3 cellular contexts compared by ENCODE assay signal in the genomic region with DNA sequence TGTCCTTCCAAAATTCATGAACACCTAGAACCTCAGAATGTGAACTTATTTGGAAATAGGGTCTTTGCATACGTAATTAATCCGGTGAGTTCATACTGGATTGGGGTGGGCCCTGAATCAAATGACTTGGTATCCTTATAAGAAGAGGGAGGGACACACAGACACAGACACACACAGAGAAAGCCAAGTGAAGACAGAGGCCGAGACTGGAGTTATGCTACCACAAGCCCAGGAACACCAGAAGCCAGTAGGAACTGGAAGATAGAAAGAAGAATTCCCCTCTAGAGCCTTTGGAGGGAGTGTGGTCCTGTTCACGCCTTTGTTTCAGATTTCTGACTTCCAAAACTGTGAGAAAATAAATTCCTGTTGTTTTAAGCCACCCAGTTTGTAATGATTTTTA.
TF ChIP-seq lines count a peak whose summit lies in the region.

No MANE protein-coding gene starts in this region.

TF ChIP-seq in SK-N-SH, 30 proteins besides CTCF, POLR2A, EP300 and RAD21 (continued from another document and continues in another):
- TF ChIP-seq, protein P1, sequence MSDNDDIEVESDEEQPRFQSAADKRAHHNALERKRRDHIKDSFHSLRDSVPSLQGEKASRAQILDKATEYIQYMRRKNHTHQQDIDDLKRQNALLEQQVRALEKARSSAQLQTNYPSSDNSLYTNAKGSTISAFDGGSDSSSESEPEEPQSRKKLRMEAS (IDR thresholded peaks at IDR 0.05; ENCODE audit: low read depth), result no peak
- TF ChIP-seq POLR2AphosphoS5 (IDR thresholded peaks at IDR 0.05; ENCODE audit: low read depth, low read length), result no peak
- TF ChIP-seq NFIC (IDR thresholded peaks at IDR 0.05; ENCODE audit: borderline replicate concordance), result no peak
- TF ChIP-seq SMC3 (IDR thresholded peaks at IDR 0.05; ENCODE audit: low read depth, low read length), result no peak
- no peak for TF ChIP-seq RCOR1 (IDR thresholded peaks at IDR 0.05; ENCODE audit: low read length)
- no peak for TF ChIP-seq SIN3A (IDR thresholded peaks at IDR 0.05; ENCODE audit: borderline replicate concordance, low read depth, low read length)
- TF ChIP-seq, protein P2, sequence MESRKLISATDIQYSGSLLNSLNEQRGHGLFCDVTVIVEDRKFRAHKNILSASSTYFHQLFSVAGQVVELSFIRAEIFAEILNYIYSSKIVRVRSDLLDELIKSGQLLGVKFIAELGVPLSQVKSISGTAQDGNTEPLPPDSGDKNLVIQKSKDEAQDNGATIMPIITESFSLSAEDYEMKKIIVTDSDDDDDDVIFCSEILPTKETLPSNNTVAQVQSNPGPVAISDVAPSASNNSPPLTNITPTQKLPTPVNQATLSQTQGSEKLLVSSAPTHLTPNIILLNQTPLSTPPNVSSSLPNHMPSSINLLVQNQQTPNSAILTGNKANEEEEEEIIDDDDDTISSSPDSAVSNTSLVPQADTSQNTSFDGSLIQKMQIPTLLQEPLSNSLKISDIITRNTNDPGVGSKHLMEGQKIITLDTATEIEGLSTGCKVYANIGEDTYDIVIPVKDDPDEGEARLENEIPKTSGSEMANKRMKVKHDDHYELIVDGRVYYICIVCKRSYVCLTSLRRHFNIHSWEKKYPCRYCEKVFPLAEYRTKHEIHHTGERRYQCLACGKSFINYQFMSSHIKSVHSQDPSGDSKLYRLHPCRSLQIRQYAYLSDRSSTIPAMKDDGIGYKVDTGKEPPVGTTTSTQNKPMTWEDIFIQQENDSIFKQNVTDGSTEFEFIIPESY (IDR thresholded peaks at IDR 0.05; ENCODE audit: borderline replicate concordance, low read depth), result no peak
- TF ChIP-seq, protein P3, sequence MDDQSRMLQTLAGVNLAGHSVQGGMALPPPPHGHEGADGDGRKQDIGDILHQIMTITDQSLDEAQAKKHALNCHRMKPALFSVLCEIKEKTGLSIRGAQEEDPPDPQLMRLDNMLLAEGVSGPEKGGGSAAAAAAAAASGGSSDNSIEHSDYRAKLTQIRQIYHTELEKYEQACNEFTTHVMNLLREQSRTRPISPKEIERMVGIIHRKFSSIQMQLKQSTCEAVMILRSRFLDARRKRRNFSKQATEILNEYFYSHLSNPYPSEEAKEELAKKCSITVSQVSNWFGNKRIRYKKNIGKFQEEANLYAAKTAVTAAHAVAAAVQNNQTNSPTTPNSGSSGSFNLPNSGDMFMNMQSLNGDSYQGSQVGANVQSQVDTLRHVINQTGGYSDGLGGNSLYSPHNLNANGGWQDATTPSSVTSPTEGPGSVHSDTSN (IDR thresholded peaks at IDR 0.05), result no peak
- TF ChIP-seq, protein P4, sequence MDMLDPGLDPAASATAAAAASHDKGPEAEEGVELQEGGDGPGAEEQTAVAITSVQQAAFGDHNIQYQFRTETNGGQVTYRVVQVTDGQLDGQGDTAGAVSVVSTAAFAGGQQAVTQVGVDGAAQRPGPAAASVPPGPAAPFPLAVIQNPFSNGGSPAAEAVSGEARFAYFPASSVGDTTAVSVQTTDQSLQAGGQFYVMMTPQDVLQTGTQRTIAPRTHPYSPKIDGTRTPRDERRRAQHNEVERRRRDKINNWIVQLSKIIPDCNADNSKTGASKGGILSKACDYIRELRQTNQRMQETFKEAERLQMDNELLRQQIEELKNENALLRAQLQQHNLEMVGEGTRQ (IDR thresholded peaks at IDR 0.05; ENCODE audit: borderline replicate concordance, low read depth, low read length), result no peak
- no peak for TF ChIP-seq TEAD4 (IDR thresholded peaks at IDR 0.05; ENCODE audit: borderline replicate concordance, insufficient read depth)
- TF ChIP-seq YY1 (IDR thresholded peaks at IDR 0.05; ENCODE audit: low read depth), result no peak
- no peak for TF ChIP-seq ELF1 (IDR thresholded peaks at IDR 0.05)
- TF ChIP-seq GABPA (IDR thresholded peaks at IDR 0.05; ENCODE audit: low read depth), result no peak
- no peak for TF ChIP-seq NRF1 (IDR thresholded peaks at IDR 0.05; ENCODE audit: low read depth, low read length)

TF ChIP-seq in SK-N-SH treated with all-trans-retinoic acid at 6 μM for 48 hours, 23 proteins besides CTCF, POLR2A, EP300 and RAD21 (continued from another document):
- TF ChIP-seq, protein P5, sequence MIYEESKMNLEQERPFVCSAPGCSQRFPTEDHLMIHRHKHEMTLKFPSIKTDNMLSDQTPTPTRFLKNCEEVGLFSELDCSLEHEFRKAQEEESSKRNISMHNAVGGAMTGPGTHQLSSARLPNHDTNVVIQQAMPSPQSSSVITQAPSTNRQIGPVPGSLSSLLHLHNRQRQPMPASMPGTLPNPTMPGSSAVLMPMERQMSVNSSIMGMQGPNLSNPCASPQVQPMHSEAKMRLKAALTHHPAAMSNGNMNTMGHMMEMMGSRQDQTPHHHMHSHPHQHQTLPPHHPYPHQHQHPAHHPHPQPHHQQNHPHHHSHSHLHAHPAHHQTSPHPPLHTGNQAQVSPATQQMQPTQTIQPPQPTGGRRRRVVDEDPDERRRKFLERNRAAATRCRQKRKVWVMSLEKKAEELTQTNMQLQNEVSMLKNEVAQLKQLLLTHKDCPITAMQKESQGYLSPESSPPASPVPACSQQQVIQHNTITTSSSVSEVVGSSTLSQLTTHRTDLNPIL (CRISPR knock-in tag; IDR thresholded peaks at IDR 0.05; ENCODE audit: low read depth), result no peak
- no peak for TF ChIP-seq BACH2 (CRISPR knock-in tag; IDR thresholded peaks at IDR 0.05; ENCODE audit: borderline replicate concordance)
- TF ChIP-seq ARNTL (CRISPR knock-in tag; IDR thresholded peaks at IDR 0.05; ENCODE audit: borderline replicate concordance, low read depth), result no peak
- no peak for TF ChIP-seq ZNF565 (CRISPR knock-in tag; conservative IDR thresholded peaks at IDR 0.05; ENCODE audit: low read depth)
- TF ChIP-seq, protein P6, sequence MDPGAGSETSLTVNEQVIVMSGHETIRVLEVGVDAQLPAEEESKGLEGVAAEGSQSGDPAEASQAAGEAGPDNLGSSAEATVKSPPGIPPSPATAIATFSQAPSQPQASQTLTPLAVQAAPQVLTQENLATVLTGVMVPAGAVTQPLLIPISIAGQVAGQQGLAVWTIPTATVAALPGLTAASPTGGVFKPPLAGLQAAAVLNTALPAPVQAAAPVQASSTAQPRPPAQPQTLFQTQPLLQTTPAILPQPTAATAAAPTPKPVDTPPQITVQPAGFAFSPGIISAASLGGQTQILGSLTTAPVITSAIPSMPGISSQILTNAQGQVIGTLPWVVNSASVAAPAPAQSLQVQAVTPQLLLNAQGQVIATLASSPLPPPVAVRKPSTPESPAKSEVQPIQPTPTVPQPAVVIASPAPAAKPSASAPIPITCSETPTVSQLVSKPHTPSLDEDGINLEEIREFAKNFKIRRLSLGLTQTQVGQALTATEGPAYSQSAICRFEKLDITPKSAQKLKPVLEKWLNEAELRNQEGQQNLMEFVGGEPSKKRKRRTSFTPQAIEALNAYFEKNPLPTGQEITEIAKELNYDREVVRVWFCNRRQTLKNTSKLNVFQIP (CRISPR knock-in tag; IDR thresholded peaks at IDR 0.05; ENCODE audit: borderline replicate concordance, low read depth), result no peak
- TF ChIP-seq OSR1 (CRISPR knock-in tag; IDR thresholded peaks at IDR 0.05), result no peak
- no peak for TF ChIP-seq TCF4 (CRISPR knock-in tag; IDR thresholded peaks at IDR 0.05; ENCODE audit: borderline replicate concordance)
- TF ChIP-seq PPARA (CRISPR knock-in tag; IDR thresholded peaks at IDR 0.05; ENCODE audit: borderline replicate concordance), result no peak
- TF ChIP-seq CSDC2 (CRISPR knock-in tag; IDR thresholded peaks at IDR 0.05), result no peak
- no peak for TF ChIP-seq RARB (CRISPR knock-in tag; IDR thresholded peaks at IDR 0.05)
- no peak for TF ChIP-seq ZNF8 (CRISPR knock-in tag; IDR thresholded peaks at IDR 0.05)
- TF ChIP-seq, protein P7, sequence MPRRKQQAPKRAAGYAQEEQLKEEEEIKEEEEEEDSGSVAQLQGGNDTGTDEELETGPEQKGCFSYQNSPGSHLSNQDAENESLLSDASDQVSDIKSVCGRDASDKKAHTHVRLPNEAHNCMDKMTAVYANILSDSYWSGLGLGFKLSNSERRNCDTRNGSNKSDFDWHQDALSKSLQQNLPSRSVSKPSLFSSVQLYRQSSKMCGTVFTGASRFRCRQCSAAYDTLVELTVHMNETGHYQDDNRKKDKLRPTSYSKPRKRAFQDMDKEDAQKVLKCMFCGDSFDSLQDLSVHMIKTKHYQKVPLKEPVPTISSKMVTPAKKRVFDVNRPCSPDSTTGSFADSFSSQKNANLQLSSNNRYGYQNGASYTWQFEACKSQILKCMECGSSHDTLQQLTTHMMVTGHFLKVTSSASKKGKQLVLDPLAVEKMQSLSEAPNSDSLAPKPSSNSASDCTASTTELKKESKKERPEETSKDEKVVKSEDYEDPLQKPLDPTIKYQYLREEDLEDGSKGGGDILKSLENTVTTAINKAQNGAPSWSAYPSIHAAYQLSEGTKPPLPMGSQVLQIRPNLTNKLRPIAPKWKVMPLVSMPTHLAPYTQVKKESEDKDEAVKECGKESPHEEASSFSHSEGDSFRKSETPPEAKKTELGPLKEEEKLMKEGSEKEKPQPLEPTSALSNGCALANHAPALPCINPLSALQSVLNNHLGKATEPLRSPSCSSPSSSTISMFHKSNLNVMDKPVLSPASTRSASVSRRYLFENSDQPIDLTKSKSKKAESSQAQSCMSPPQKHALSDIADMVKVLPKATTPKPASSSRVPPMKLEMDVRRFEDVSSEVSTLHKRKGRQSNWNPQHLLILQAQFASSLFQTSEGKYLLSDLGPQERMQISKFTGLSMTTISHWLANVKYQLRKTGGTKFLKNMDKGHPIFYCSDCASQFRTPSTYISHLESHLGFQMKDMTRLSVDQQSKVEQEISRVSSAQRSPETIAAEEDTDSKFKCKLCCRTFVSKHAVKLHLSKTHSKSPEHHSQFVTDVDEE (CRISPR knock-in tag; IDR thresholded peaks at IDR 0.05), result no peak

TF ChIP-seq in K562, 482 proteins besides CTCF, POLR2A, EP300 and RAD21 (continued from another document):
- TF ChIP-seq, protein P8, sequence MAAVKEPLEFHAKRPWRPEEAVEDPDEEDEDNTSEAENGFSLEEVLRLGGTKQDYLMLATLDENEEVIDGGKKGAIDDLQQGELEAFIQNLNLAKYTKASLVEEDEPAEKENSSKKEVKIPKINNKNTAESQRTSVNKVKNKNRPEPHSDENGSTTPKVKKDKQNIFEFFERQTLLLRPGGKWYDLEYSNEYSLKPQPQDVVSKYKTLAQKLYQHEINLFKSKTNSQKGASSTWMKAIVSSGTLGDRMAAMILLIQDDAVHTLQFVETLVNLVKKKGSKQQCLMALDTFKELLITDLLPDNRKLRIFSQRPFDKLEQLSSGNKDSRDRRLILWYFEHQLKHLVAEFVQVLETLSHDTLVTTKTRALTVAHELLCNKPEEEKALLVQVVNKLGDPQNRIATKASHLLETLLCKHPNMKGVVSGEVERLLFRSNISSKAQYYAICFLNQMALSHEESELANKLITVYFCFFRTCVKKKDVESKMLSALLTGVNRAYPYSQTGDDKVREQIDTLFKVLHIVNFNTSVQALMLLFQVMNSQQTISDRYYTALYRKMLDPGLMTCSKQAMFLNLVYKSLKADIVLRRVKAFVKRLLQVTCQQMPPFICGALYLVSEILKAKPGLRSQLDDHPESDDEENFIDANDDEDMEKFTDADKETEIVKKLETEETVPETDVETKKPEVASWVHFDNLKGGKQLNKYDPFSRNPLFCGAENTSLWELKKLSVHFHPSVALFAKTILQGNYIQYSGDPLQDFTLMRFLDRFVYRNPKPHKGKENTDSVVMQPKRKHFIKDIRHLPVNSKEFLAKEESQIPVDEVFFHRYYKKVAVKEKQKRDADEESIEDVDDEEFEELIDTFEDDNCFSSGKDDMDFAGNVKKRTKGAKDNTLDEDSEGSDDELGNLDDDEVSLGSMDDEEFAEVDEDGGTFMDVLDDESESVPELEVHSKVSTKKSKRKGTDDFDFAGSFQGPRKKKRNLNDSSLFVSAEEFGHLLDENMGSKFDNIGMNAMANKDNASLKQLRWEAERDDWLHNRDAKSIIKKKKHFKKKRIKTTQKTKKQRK (IDR thresholded peaks at IDR 0.05; ENCODE audit: borderline replicate concordance, low read depth, low read length), result no peak
- TF ChIP-seq ZNF224 (CRISPR knock-in tag; IDR thresholded peaks at IDR 0.05) (no peak), SNIP1 (IDR thresholded peaks at IDR 0.05; ENCODE audit: low read depth) (no peak), TRIM24 (IDR thresholded peaks at IDR 0.05) (no peak), NUFIP1 (IDR thresholded peaks at IDR 0.05; ENCODE audit: partially characterized antibody) (no peak), IFI16 (CRISPR knock-in tag; IDR thresholded peaks at IDR 0.05) (no peak), ZKSCAN8 (CRISPR knock-in tag; IDR thresholded peaks at IDR 0.05) (no peak), PPARD (CRISPR knock-in tag; IDR thresholded peaks at IDR 0.05) (no peak), ZNF217 (CRISPR knock-in tag; IDR thresholded peaks at IDR 0.05) (no peak), SAFB2 (IDR thresholded peaks at IDR 0.05; ENCODE audit: borderline replicate concordance, low read depth, low read length, severe bottlenecking) (no peak), MCM7 (IDR thresholded peaks at IDR 0.05) (no peak), SMC3 (conservative IDR thresholded peaks at IDR 0.05; ENCODE audit: insufficient read depth, low read depth, low read length) (no peak), RFX7 (CRISPR knock-in tag; IDR thresholded peaks at IDR 0.05) (no peak), ZBTB17 (CRISPR knock-in tag; IDR thresholded peaks at IDR 0.05) (no peak), MTA1 (IDR thresholded peaks at IDR 0.05; ENCODE audit: borderline replicate concordance) (no peak)
- TF ChIP-seq, protein P9, sequence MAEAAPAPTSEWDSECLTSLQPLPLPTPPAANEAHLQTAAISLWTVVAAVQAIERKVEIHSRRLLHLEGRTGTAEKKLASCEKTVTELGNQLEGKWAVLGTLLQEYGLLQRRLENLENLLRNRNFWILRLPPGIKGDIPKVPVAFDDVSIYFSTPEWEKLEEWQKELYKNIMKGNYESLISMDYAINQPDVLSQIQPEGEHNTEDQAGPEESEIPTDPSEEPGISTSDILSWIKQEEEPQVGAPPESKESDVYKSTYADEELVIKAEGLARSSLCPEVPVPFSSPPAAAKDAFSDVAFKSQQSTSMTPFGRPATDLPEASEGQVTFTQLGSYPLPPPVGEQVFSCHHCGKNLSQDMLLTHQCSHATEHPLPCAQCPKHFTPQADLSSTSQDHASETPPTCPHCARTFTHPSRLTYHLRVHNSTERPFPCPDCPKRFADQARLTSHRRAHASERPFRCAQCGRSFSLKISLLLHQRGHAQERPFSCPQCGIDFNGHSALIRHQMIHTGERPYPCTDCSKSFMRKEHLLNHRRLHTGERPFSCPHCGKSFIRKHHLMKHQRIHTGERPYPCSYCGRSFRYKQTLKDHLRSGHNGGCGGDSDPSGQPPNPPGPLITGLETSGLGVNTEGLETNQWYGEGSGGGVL (CRISPR knock-in tag; IDR thresholded peaks at IDR 0.05), result no peak
- TF ChIP-seq, protein P10, sequence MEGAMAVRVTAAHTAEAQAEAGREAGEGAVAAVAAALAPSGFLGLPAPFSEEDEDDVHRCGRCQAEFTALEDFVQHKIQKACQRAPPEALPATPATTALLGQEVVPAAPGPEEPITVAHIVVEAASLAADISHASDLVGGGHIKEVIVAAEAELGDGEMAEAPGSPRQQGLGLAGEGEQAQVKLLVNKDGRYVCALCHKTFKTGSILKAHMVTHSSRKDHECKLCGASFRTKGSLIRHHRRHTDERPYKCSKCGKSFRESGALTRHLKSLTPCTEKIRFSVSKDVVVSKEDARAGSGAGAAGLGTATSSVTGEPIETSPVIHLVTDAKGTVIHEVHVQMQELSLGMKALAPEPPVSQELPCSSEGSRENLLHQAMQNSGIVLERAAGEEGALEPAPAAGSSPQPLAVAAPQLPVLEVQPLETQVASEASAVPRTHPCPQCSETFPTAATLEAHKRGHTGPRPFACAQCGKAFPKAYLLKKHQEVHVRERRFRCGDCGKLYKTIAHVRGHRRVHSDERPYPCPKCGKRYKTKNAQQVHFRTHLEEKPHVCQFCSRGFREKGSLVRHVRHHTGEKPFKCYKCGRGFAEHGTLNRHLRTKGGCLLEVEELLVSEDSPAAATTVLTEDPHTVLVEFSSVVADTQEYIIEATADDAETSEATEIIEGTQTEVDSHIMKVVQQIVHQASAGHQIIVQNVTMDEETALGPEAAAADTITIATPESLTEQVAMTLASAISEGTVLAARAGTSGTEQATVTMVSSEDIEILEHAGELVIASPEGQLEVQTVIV (CRISPR knock-in tag; IDR thresholded peaks at IDR 0.05; ENCODE audit: borderline replicate concordance), result no peak
